ENCODE assay signal across 21 cellular contexts in the genomic region with DNA sequence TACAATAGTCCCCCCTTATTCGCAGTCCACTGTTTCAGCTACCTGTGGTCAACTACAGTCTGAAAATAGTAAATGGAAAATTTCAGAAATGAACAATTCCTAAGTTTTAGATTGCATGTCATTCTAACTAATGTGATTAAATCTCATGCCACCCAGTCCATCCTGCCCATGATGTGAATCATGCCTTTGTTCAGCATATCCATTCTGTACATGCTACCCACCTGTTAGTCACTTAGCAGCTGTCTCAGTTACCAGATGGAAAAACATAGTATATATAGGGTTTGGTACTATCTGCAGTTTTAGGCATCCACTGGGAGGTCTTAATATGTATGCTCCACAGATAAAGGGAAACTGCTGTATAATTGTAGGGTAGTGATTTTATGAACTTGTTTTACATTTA. TPM values are rescaled to one million over a fixed set of nuclear protein-coding genes. Genes with fewer than 3 reads are reported as not detected.
"Had no signal": no experiment of that assay in that cellular context is flagged by ENCODE, and none has a peak within 500 bp of the region (broad histone marks: within the 10 kb centered on the region; RNA-seq: fewer than 3 reads in every experiment).

No MANE protein-coding gene starts in this region.

- ATAC-seq: HepG2 had no signal

- DNase-seq: IMR-90, Karpas-422, KG1, MM.1S, NCI-H1092 treated with DMSO at 0.1 percent for 48 hours, NCI-H1436, NCI-H187 treated with DMSO at 0.1 percent for 48 hours, NCI-H2029 treated with DMSO at 0.1 percent for 48 hours, NCI-H2227 treated with DMSO at 0.1 percent for 48 hours, NCI-H524, NCI-H526 treated with DMSO at 0.1 percent for 48 hours, NCI-H748 treated with DMSO at 0.1 percent for 48 hours, Right ventricle myocardium superior, RPMI8226, SIG-M5, SK-N-SH, SW 1271 had no signal

RNA-seq across cellular contexts. Expression of gene HAO2, which starts 16.6 kb away (rescaled TPM):
- total RNA-seq: HT1080, IMR-90, M059J, NCI-H460, Right ventricle myocardium superior had no signal
- polyA plus RNA-seq: IMR-90, SK-N-SH had no signal
